Comparison of ENCODE assay signal across 20 cellular contexts in the genomic region with DNA sequence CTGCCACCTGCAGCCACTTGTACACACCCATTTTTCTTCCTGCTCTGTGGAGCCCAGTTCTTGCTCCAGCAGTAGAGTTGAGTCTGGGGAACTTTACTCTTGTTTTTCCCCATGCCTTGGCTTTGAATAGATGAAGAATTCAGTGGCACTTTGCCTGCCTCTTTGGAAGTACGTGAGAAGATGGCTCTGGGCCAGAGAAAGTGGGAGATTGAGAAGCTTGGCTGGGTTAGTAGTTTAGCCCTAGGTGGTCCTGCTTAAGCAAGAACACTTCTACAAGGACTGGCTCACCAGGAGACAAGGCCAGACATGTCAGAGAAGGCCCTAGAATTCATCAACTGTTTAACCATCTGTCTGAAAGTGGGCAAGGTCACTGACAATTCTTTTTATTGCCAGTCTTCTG.
"Had no signal": no experiment of that assay in that cellular context is flagged by ENCODE, and none has a peak within 500 bp of the region (broad histone marks: within the 10 kb centered on the region; RNA-seq: fewer than 3 reads in every experiment).

No MANE protein-coding gene starts in this region.

- H3K9me3 ChIP-seq: adrenal gland had no signal

- H3K4me3 ChIP-seq: adrenal gland, smooth muscle cell had no signal

- H3K36me3 ChIP-seq: adrenal gland had no signal

- H3K4me2 ChIP-seq: smooth muscle cell had no signal

- H3K4me1 ChIP-seq: adrenal gland had no signal

- H3K27ac ChIP-seq: adrenal gland had no signal

- H3K27me3 ChIP-seq: adrenal gland had no signal

- DNase-seq: activated CD4-positive, alpha-beta T cell treated with anti-CD3 and anti-CD28 coated beads for 48 hours; activated CD8-positive, alpha-beta T cell treated with anti-CD3 and anti-CD28 coated beads for 36 hours; activated effector memory CD4-positive, alpha-beta T cell treated with anti-CD3 and anti-CD28 coated beads, Interleukin-2, amount 50 U/mL, for 16 hours; activated T-cell treated with anti-CD3 and anti-CD28 coated beads, Interleukin-2, amount 50 U/mL, for 48 hours; adrenal gland; central memory CD4-positive, alpha-beta T cell; cortex of kidney; effector CD4-positive, alpha-beta T cell; foreskin melanocyte; kidney glomerular epithelial cell; left ventricle myocardium superior; natural killer cell; posterior cingulate gyrus; right cardiac atrium; stimulated activated CD4-positive, alpha-beta T cell treated with anti-CD3 and anti-CD28 coated beads, Interleukin-4, amount 100 ng/mL, for 4 hours; stimulated activated CD8-positive, alpha-beta memory T cell treated with anti-CD3 and anti-CD28 coated beads, Interleukin-4, amount 100 ng/mL, for 48 hours; stimulated activated naive CD4-positive, alpha-beta T cell treated with Interleukin-2 at 50 U/mL for 16 hours; T-helper 17 cell; trophoblast cell had no signal
